Comparison of ENCODE assay signal across 8 cellular contexts in genomic region chr16:14634389-14634725, GRCh38. TPM values are rescaled to one million over a fixed set of nuclear protein-coding genes. Genes with fewer than 3 reads are reported as not detected.
DNase-seq lines count a peak whose midpoint lies in the region; ATAC-seq and TF ChIP-seq lines count a peak whose summit lies in the region.

No MANE protein-coding gene starts in this region.

- no peaks in the 10 kb centered on the region for H3K27me3 ChIP-seq in left lung

- H3K9me3 ChIP-seq in left lung = no peaks in the 10 kb centered on the region

- H3K4me1 Mint-ChIP-seq in activated CD8-positive, alpha-beta memory T cell treated with anti-CD3 and anti-CD28 coated beads, Interleukin-2, amount 10 ng/mL, durations not matched to agents 7 days and 5 days = peaks cover 52% of the 10 kb centered on the region
- peaks cover 29% of the 10 kb centered on the region for H3K4me1 Mint-ChIP-seq in activated T-helper 2 cell treated with anti-CD3 and anti-CD28 coated beads, Interferon-gamma antibody, Interleukin-2, Interleukin-4, amounts not matched to agents 10 μg/mL and 5 μg/mL and 100 μg/mL, durations not matched to agents 14 hours and 24 hours and 36 hours (ENCODE audit: low read depth)

- H3K27ac ChIP-seq in left lung = peak overlapping the region in 1 of 2 donors; percentile 93
- peak overlapping the region; percentile 14 for H3K27ac ChIP-seq in temporal lobe (ENCODE audit: low read depth, low read length)

- no peak overlapping the region for H3K27ac Mint-ChIP-seq in activated CD8-positive, alpha-beta memory T cell treated with anti-CD3 and anti-CD28 coated beads, Interleukin-2, amount 10 ng/mL, durations not matched to agents 7 days and 5 days
- peak overlapping the region; percentile 98 for H3K27ac Mint-ChIP-seq in activated T-helper 2 cell treated with anti-CD3 and anti-CD28 coated beads, Interferon-gamma antibody, Interleukin-2, Interleukin-4, amounts not matched to agents 10 μg/mL and 5 μg/mL and 100 μg/mL, durations not matched to agents 14 hours and 24 hours and 36 hours

- no peak for ATAC-seq in activated CD8-positive, alpha-beta memory T cell treated with anti-CD3 and anti-CD28 coated beads, Interleukin-2, amount 10 ng/mL, durations not matched to agents 7 days and 5 days
- ATAC-seq in left lung (no peak), GM21717 (IDR thresholded peaks at IDR 0.05; ENCODE audit: unreplicated experiment) (no peak)

- intact Hi-C loops in activated T-helper 2 cell treated with anti-CD3 and anti-CD28 coated beads, Interferon-gamma antibody, Interleukin-2, Interleukin-4, amounts not matched to agents 10 μg/mL and 5 μg/mL and 100 μg/mL, durations not matched to agents 14 hours and 24 hours and 36 hours (cut with micrococcal nuclease) = loop anchor here (5.0 kb wide), 1 partner anchor 347 kb away; no protein-coding TSS in a partner anchor
- intact Hi-C loops in left lung (cut with DNase I) = no loop called here

- H3K4me3 Mint-ChIP-seq in activated CD8-positive, alpha-beta memory T cell treated with anti-CD3 and anti-CD28 coated beads, Interleukin-2, amount 10 ng/mL, durations not matched to agents 7 days and 5 days = peak overlapping the region; percentile 100
- peak overlapping the region; percentile 99 for H3K4me3 Mint-ChIP-seq in activated T-helper 2 cell treated with anti-CD3 and anti-CD28 coated beads, Interferon-gamma antibody, Interleukin-2, Interleukin-4, amounts not matched to agents 10 μg/mL and 5 μg/mL and 100 μg/mL, durations not matched to agents 14 hours and 24 hours and 36 hours (ENCODE audit: low read depth)

- H3K4me3 ChIP-seq in left lung = peak overlapping the region; percentile 89 to 91

- CTCF ChIA-PET in activated CD8-positive, alpha-beta memory T cell treated with anti-CD3 and anti-CD28 coated beads, Interleukin-2, amount 10 ng/mL, durations not matched to agents 7 days and 5 days (lab: Charles Lee) = interaction anchor here (1.8 kb wide), 1 partner anchor 14 kb away, joined by 5 read pairs; no protein-coding TSS in a partner anchor

- H3K36me3 ChIP-seq in left lung = peaks cover 0 to 15% of the 10 kb centered on the region in 2 donors

- H3K9me3 Mint-ChIP-seq in activated CD8-positive, alpha-beta memory T cell treated with anti-CD3 and anti-CD28 coated beads, Interleukin-2, amount 10 ng/mL, durations not matched to agents 7 days and 5 days (ENCODE audit: low read depth) = no peaks in the 10 kb centered on the region
- H3K9me3 Mint-ChIP-seq in activated T-helper 2 cell treated with anti-CD3 and anti-CD28 coated beads, Interferon-gamma antibody, Interleukin-2, Interleukin-4, amounts not matched to agents 10 μg/mL and 5 μg/mL and 100 μg/mL, durations not matched to agents 14 hours and 24 hours and 36 hours = no peaks in the 10 kb centered on the region

- H3K27me3 Mint-ChIP-seq in activated CD8-positive, alpha-beta memory T cell treated with anti-CD3 and anti-CD28 coated beads, Interleukin-2, amount 10 ng/mL, durations not matched to agents 7 days and 5 days = no peaks in the 10 kb centered on the region
- no peaks in the 10 kb centered on the region for H3K27me3 Mint-ChIP-seq in activated T-helper 2 cell treated with anti-CD3 and anti-CD28 coated beads, Interferon-gamma antibody, Interleukin-2, Interleukin-4, amounts not matched to agents 10 μg/mL and 5 μg/mL and 100 μg/mL, durations not matched to agents 14 hours and 24 hours and 36 hours (ENCODE audit: low read depth)

- DNase-seq in activated CD8-positive, alpha-beta memory T cell treated with anti-CD3 and anti-CD28 coated beads, Interleukin-2, amount 10 ng/mL, durations not matched to agents 7 days and 5 days = no peak
- no peak for DNase-seq in activated CD8-positive, alpha-beta memory T cell treated with anti-CD3 and anti-CD28 coated beads, Interleukin-2, amount 50 U/mL, for 48 hours
- no peak for DNase-seq in activated T-helper 2 cell treated with anti-CD3 and anti-CD28 coated beads, Interferon-gamma antibody, Interleukin-2, Interleukin-4, amounts not matched to agents 10 μg/mL and 5 μg/mL and 100 μg/mL, durations not matched to agents 14 hours and 24 hours and 36 hours (ENCODE audit: low spot score)
- DNase-seq in left lung = no peak
- no peak for DNase-seq in NCI-H748 (lab: John Stamatoyannopoulos, UW; ENCODE audit: unreplicated experiment)
- DNase-seq in H4 (ENCODE audit: low spot score) = no peak

- peaks cover 10 to 69% of the 10 kb centered on the region in 2 donors for H3K4me1 ChIP-seq in left lung

- H3K36me3 Mint-ChIP-seq in activated CD8-positive, alpha-beta memory T cell treated with anti-CD3 and anti-CD28 coated beads, Interleukin-2, amount 10 ng/mL, durations not matched to agents 7 days and 5 days = peaks cover 14% of the 10 kb centered on the region
- peaks cover 34% of the 10 kb centered on the region for H3K36me3 Mint-ChIP-seq in activated T-helper 2 cell treated with anti-CD3 and anti-CD28 coated beads, Interferon-gamma antibody, Interleukin-2, Interleukin-4, amounts not matched to agents 10 μg/mL and 5 μg/mL and 100 μg/mL, durations not matched to agents 14 hours and 24 hours and 36 hours (ENCODE audit: low read depth)

- no peak for TF ChIP-seq CTCF in left lung (IDR thresholded peaks at IDR 0.05)

RNA-seq across cellular contexts. Expression of gene BFAR, which starts 1.6 kb away (rescaled TPM):
- total RNA-seq in activated CD8-positive, alpha-beta memory T cell treated with anti-CD3 and anti-CD28 coated beads, Interleukin-2, amount 10 ng/mL, durations not matched to agents 7 days and 5 days = 10 to 100 TPM; 59.2 to 65.0 TPM
- 54.8 and 55.7 TPM in 2 replicates for total RNA-seq in activated T-helper 2 cell treated with anti-CD3 and anti-CD28 coated beads, Interferon-gamma antibody, Interleukin-2, Interleukin-4, amounts not matched to agents 10 μg/mL and 5 μg/mL and 100 μg/mL, durations not matched to agents 14 hours and 24 hours and 36 hours
- total RNA-seq in left lung (10 to 100 TPM; 74.3 to 76.2 TPM), temporal lobe (59.5 TPM)
- total RNA-seq in H4 (2014; rRNA removed; shearing (Covaris generic)) = 60.4 and 85.7 TPM in 2 replicates

RNA-seq across cellular contexts. Expression of gene PARN, which starts 4.3 kb away (rescaled TPM):
- total RNA-seq in activated CD8-positive, alpha-beta memory T cell treated with anti-CD3 and anti-CD28 coated beads, Interleukin-2, amount 10 ng/mL, durations not matched to agents 7 days and 5 days = 10 to 100 TPM; 40.7 to 44.6 TPM
- total RNA-seq in activated T-helper 2 cell treated with anti-CD3 and anti-CD28 coated beads, Interferon-gamma antibody, Interleukin-2, Interleukin-4, amounts not matched to agents 10 μg/mL and 5 μg/mL and 100 μg/mL, durations not matched to agents 14 hours and 24 hours and 36 hours = 52.8 and 56.6 TPM in 2 replicates
- total RNA-seq in left lung (10 to 100 TPM; 30.0 to 37.9 TPM), temporal lobe (18.7 TPM)
- total RNA-seq in H4 (2014; rRNA removed; shearing (Covaris generic)) = 26.0 and 32.2 TPM in 2 replicates

RNA-seq across cellular contexts. Expression of gene PLA2G10, which starts 59.8 kb away (rescaled TPM):
- not detected for total RNA-seq in activated CD8-positive, alpha-beta memory T cell treated with anti-CD3 and anti-CD28 coated beads, Interleukin-2, amount 10 ng/mL, durations not matched to agents 7 days and 5 days
- total RNA-seq in activated T-helper 2 cell treated with anti-CD3 and anti-CD28 coated beads, Interferon-gamma antibody, Interleukin-2, Interleukin-4, amounts not matched to agents 10 μg/mL and 5 μg/mL and 100 μg/mL, durations not matched to agents 14 hours and 24 hours and 36 hours = not detected in 2 replicates
- total RNA-seq in left lung (10 to 100 TPM in 1 of 2 donors, 1 to 10 TPM in 1; 3.7 to 18.6 TPM), temporal lobe (not detected)
- not detected in 2 replicates for total RNA-seq in H4 (2014; rRNA removed; shearing (Covaris generic))
